ENCODE assay signal across 1 cellular context in genomic region chr10:122953827-122954730, GRCh38.
A peak's percentile ranks its signal among the peaks of the same experiment; 100 is the strongest.
TF ChIP-seq lines count a peak whose summit lies in the region.

Gene C10orf88, minus strand, starts transcription at chr10:122954227. Its CDS starts 49 bp downstream, at chr10:122954178.

TF ChIP-seq in K562, 482 proteins besides CTCF, POLR2A, EP300 and RAD21 (continued from another document and continues in another):
- TF ChIP-seq, protein P1, sequence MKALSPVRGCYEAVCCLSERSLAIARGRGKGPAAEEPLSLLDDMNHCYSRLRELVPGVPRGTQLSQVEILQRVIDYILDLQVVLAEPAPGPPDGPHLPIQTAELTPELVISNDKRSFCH (CRISPR knock-in tag; IDR thresholded peaks at IDR 0.05), result no peak
- TF ChIP-seq, protein P1 (tag; IDR thresholded peaks at IDR 0.05), result no peak
- TF ChIP-seq SAFB2 (IDR thresholded peaks at IDR 0.05; ENCODE audit: borderline replicate concordance, low read depth, low read length, severe bottlenecking) (no peak), CEBPG (CRISPR knock-in tag; IDR thresholded peaks at IDR 0.05) (no peak), CEBPG (tag; conservative IDR thresholded peaks at IDR 0.05 in 1 of 2, IDR thresholded peaks at IDR 0.05 in 1 of 2) (no peak), ZNF347 (CRISPR knock-in tag; IDR thresholded peaks at IDR 0.05; ENCODE audit: low read depth) (no peak), GTF2F1 (IDR thresholded peaks at IDR 0.05; ENCODE audit: low read depth, low read length) (no peak; the same call in 1 of the 2 replicates), ZNF133 (CRISPR knock-in tag; IDR thresholded peaks at IDR 0.05) (no peak), MEIS2 (IDR thresholded peaks at IDR 0.05; ENCODE audit: partially characterized antibody) (peak; percentile 98), ZFX (CRISPR knock-in tag; IDR thresholded peaks at IDR 0.05) (peak; percentile 70), ZFP1 (CRISPR knock-in tag; IDR thresholded peaks at IDR 0.05) (no peak), SETDB1 (IDR thresholded peaks at IDR 0.05; ENCODE audit: low read length) (no peak), RBM17 (IDR thresholded peaks at IDR 0.05; ENCODE audit: borderline replicate concordance, low read depth, low read length) (no peak), MYC (IDR thresholded peaks at IDR 0.05; ENCODE audit: low read depth, low read length) (peak; percentile 52), MYC (CRISPR knock-in tag; IDR thresholded peaks at IDR 0.05; ENCODE audit: borderline replicate concordance, low read depth) (no peak), FOXA1 (IDR thresholded peaks at IDR 0.05; ENCODE audit: borderline replicate concordance) (no peak), EP400 (IDR thresholded peaks at IDR 0.05) (peak; percentile 77), PHF20 (IDR thresholded peaks at IDR 0.05; ENCODE audit: partially characterized antibody) (peak; percentile 64), NELFE (IDR thresholded peaks at IDR 0.05; ENCODE audit: insufficient read depth, insufficient read length) (no peak), NFYB (IDR thresholded peaks at IDR 0.05; ENCODE audit: extremely low read depth, insufficient read length) (no peak), SMC3 (conservative IDR thresholded peaks at IDR 0.05; ENCODE audit: insufficient read depth, low read depth, low read length) (no peak), EHMT2 (IDR thresholded peaks at IDR 0.05) (no peak), NBN (IDR thresholded peaks at IDR 0.05; ENCODE audit: low read depth) (0 out of 2 replicates have a peak, but pooled peaks have one; percentile 40), HDAC1 (IDR thresholded peaks at IDR 0.05) (peak in 1 of 2 experiments; percentile 49; a peak in 1 of 4 replicates), ZNF146 (CRISPR knock-in tag; IDR thresholded peaks at IDR 0.05; ENCODE audit: unreplicated experiment) (no peak), SRSF1 (IDR thresholded peaks at IDR 0.05; ENCODE audit: low read depth, low read length) (no peak), HSF4 (CRISPR knock-in tag; IDR thresholded peaks at IDR 0.05; ENCODE audit: borderline replicate concordance) (no peak), MED1 (CRISPR knock-in tag; IDR thresholded peaks at IDR 0.05; ENCODE audit: borderline replicate concordance) (no peak), RCOR1 (IDR thresholded peaks at IDR 0.05; ENCODE audit: borderline replicate concordance in 1 of 2, low read depth in 2 of 2, low read length in 2 of 2) (peak in 1 of 2 experiments; percentile 39; a peak in 1 of 4 replicates), SRSF3 (IDR thresholded peaks at IDR 0.05; ENCODE audit: insufficient read depth, low read length) (no peak), XRCC4 (IDR thresholded peaks at IDR 0.05; ENCODE audit: extremely low read depth, insufficient read depth, insufficient read length) (no peak), SMARCA4 (IDR thresholded peaks at IDR 0.05) (no peak), POLR2G (IDR thresholded peaks at IDR 0.05; ENCODE audit: low read depth, low read length) (peak; percentile 87), CCNT2 (IDR thresholded peaks at IDR 0.05; ENCODE audit: borderline replicate concordance, extremely low read depth, insufficient read length, low read depth, low read length) (no peak), ZNF583 (CRISPR knock-in tag; IDR thresholded peaks at IDR 0.05) (no peak), MEF2D (tag; conservative IDR thresholded peaks at IDR 0.05; ENCODE audit: low read depth) (no peak; the same call in 1 of the 2 replicates), ZNF785 (CRISPR knock-in tag; IDR thresholded peaks at IDR 0.05) (no peak), HNRNPUL1 (IDR thresholded peaks at IDR 0.05; ENCODE audit: low read length) (no peak), ELK1 (CRISPR knock-in tag; IDR thresholded peaks at IDR 0.05) (no peak), ETV6 (IDR thresholded peaks at IDR 0.05; ENCODE audit: borderline replicate concordance in 1 of 2, low read depth in 2 of 2, low read length in 1 of 2) (no peak), ETV6 (CRISPR knock-in tag; IDR thresholded peaks at IDR 0.05; ENCODE audit: borderline replicate concordance) (peak; percentile 78; the same call in 1 of the 2 replicates), GTF3C2 (IDR thresholded peaks at IDR 0.05; ENCODE audit: borderline replicate concordance, extremely low read depth, insufficient read length) (no peak), NFATC3 (IDR thresholded peaks at IDR 0.05) (no peak), CCAR2 (IDR thresholded peaks at IDR 0.05; ENCODE audit: low read depth, low read length) (no peak), TARDBP (IDR thresholded peaks at IDR 0.05) (no peak), MTA3 (IDR thresholded peaks at IDR 0.05; ENCODE audit: borderline replicate concordance) (0 out of 2 replicates have a peak, but pooled peaks have one; percentile 53), RNF219 (CRISPR knock-in tag; IDR thresholded peaks at IDR 0.05) (no peak), KLF10 (CRISPR knock-in tag; IDR thresholded peaks at IDR 0.05) (no peak), CREM (IDR thresholded peaks at IDR 0.05; ENCODE audit: low read depth) (peak; percentile 74), ELK3 (CRISPR knock-in tag; IDR thresholded peaks at IDR 0.05) (no peak), MXI1 (IDR thresholded peaks at IDR 0.05; ENCODE audit: low read depth, low read length) (peak; percentile 39; the same call in 1 of the 2 replicates), ZNF165 (CRISPR knock-in tag; IDR thresholded peaks at IDR 0.05; ENCODE audit: borderline replicate concordance) (no peak), CC2D1A (IDR thresholded peaks at IDR 0.05) (peak; percentile 50; the same call in 1 of the 2 replicates), ZKSCAN8 (CRISPR knock-in tag; IDR thresholded peaks at IDR 0.05) (no peak)
- TF ChIP-seq, protein P2, sequence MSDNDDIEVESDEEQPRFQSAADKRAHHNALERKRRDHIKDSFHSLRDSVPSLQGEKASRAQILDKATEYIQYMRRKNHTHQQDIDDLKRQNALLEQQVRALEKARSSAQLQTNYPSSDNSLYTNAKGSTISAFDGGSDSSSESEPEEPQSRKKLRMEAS (CRISPR knock-in tag; IDR thresholded peaks at IDR 0.05), result peak; percentile 99
- TF ChIP-seq, protein P3, sequence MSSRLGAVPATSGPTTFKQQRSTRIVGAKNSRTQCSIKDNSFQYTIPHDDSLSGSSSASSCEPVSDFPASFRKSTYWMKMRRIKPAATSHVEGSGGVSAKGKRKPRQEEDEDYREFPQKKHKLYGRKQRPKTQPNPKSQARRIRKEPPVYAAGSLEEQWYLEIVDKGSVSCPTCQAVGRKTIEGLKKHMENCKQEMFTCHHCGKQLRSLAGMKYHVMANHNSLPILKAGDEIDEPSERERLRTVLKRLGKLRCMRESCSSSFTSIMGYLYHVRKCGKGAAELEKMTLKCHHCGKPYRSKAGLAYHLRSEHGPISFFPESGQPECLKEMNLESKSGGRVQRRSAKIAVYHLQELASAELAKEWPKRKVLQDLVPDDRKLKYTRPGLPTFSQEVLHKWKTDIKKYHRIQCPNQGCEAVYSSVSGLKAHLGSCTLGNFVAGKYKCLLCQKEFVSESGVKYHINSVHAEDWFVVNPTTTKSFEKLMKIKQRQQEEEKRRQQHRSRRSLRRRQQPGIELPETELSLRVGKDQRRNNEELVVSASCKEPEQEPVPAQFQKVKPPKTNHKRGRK (tag; IDR thresholded peaks at IDR 0.05), result no peak
- TF ChIP-seq, protein P4, sequence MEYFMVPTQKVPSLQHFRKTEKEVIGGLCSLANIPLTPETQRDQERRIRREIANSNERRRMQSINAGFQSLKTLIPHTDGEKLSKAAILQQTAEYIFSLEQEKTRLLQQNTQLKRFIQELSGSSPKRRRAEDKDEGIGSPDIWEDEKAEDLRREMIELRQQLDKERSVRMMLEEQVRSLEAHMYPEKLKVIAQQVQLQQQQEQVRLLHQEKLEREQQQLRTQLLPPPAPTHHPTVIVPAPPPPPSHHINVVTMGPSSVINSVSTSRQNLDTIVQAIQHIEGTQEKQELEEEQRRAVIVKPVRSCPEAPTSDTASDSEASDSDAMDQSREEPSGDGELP (CRISPR knock-in tag; IDR thresholded peaks at IDR 0.05; ENCODE audit: borderline replicate concordance), result peak; percentile 99
- TF ChIP-seq, protein P5, sequence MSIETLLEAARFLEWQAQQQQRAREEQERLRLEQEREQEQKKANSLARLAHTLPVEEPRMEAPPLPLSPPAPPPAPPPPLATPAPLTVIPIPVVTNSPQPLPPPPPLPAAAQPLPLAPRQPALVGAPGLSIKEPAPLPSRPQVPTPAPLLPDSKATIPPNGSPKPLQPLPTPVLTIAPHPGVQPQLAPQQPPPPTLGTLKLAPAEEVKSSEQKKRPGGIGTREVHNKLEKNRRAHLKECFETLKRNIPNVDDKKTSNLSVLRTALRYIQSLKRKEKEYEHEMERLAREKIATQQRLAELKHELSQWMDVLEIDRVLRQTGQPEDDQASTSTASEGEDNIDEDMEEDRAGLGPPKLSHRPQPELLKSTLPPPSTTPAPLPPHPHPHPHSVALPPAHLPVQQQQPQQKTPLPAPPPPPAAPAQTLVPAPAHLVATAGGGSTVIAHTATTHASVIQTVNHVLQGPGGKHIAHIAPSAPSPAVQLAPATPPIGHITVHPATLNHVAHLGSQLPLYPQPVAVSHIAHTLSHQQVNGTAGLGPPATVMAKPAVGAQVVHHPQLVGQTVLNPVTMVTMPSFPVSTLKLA (conservative IDR thresholded peaks at IDR 0.05), result peak; percentile 67 to 79
- TF ChIP-seq, protein P6, sequence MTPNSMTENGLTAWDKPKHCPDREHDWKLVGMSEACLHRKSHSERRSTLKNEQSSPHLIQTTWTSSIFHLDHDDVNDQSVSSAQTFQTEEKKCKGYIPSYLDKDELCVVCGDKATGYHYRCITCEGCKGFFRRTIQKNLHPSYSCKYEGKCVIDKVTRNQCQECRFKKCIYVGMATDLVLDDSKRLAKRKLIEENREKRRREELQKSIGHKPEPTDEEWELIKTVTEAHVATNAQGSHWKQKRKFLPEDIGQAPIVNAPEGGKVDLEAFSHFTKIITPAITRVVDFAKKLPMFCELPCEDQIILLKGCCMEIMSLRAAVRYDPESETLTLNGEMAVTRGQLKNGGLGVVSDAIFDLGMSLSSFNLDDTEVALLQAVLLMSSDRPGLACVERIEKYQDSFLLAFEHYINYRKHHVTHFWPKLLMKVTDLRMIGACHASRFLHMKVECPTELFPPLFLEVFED (CRISPR knock-in tag; conservative IDR thresholded peaks at IDR 0.05), result no peak
